9 cellular contexts compared by ENCODE assay signal in genomic region chr14:77140343-77140936, GRCh38. TPM values are rescaled to one million over a fixed set of nuclear protein-coding genes. Genes with fewer than 3 reads are reported as not detected.
A peak's percentile ranks its signal among the peaks of the same experiment; 100 is the strongest.
DNase-seq lines count a peak whose midpoint lies in the region; ATAC-seq and TF ChIP-seq lines count a peak whose summit lies in the region.
"Had no signal": no experiment of that assay in that cellular context is flagged by ENCODE, and none has a peak within 500 bp of the region (broad histone marks: within the 10 kb centered on the region; RNA-seq: fewer than 3 reads in every experiment).

No MANE protein-coding gene starts in this region.

- POLR2A ChIA-PET in SK-N-SH (lab: Yijun Ruan, JAX) = no interaction called here

- no peaks in the 10 kb centered on the region for H3K36me3 ChIP-seq in SK-N-SH (replicated peaks in 1 of 2; ENCODE audit: control insufficient read depth in 1 of 2, insufficient read depth in 2 of 2, low read length in 1 of 2)

- no peak for DNase-seq in SK-N-SH
- DNase-seq in NCI-H2227 (lab: John Stamatoyannopoulos, UW; ENCODE audit: unreplicated experiment) = peak; percentile 54
- DNase-seq in endothelial cell (ENCODE audit: low spot score) = no peak
- DNase-seq in stimulated activated effector memory CD8-positive, alpha-beta T cell treated with anti-CD3 and anti-CD28 coated beads, Interleukin-12 subunit alpha, Interleukin-12 subunit beta, amount 100 ng/mL, for 72 hours (ENCODE audit: low spot score in 2 of 2) = no peak
- DNase-seq in SKM-1 (lab: John Stamatoyannopoulos, UW; ENCODE audit: unreplicated experiment) = no peak
- no peak for DNase-seq in AML-193 (lab: John Stamatoyannopoulos, UW)

- H3K27me3 ChIP-seq in SK-N-SH (ENCODE audit: insufficient read depth) = peaks cover 40% of the 10 kb centered on the region

- H3K4me1 ChIP-seq in SK-N-SH (ENCODE audit: control insufficient read depth in 1 of 2, insufficient read depth in 2 of 2, low read depth in 1 of 2, low read length in 1 of 2) = peaks cover 0 to 29% of the 10 kb centered on the region in 2 experiments; a peak in 3 of 4 replicates

- 4% methylated on average over 18 of the region's 41 CpGs for WGBS in SK-N-SH (ENCODE audit: low lambda C conversion rate)

- H3F3A ChIP-seq in SK-N-SH (replicated peaks; ENCODE audit: insufficient read depth) = no peaks in the 10 kb centered on the region

- no peaks in the 10 kb centered on the region for H3K79me2 ChIP-seq in SK-N-SH (ENCODE audit: insufficient read depth)

- no peak for TF ChIP-seq RAD21 in SK-N-SH (IDR thresholded peaks at IDR 0.05; ENCODE audit: low read length)

- peaks cover 23% of the 10 kb centered on the region for H3K4me1 Mint-ChIP-seq in endothelial cell (ENCODE audit: unreplicated experiment)
- peaks cover 24% of the 10 kb centered on the region for H3K4me1 Mint-ChIP-seq in stimulated activated effector memory CD8-positive, alpha-beta T cell treated with anti-CD3 and anti-CD28 coated beads, Interleukin-12 subunit alpha, Interleukin-12 subunit beta, amount 100 ng/mL, for 72 hours

- H4K20me1 ChIP-seq in SK-N-SH (ENCODE audit: insufficient read depth) = no peaks in the 10 kb centered on the region

- H3K4me3 ChIP-seq in SK-N-SH (ENCODE audit: low read depth in 2 of 2, low read length in 1 of 2) = peak overlapping the region; percentile 50 to 62

- H3K27me3 Mint-ChIP-seq in endothelial cell (ENCODE audit: unreplicated experiment) = peaks cover 9% of the 10 kb centered on the region

- no peak for TF ChIP-seq CTCF in SK-N-SH (IDR thresholded peaks at IDR 0.05)
- no peak for TF ChIP-seq CTCF in endothelial cell (IDR thresholded peaks at IDR 0.05; ENCODE audit: unreplicated experiment)

- CTCF ChIA-PET in SK-N-SH (lab: Yijun Ruan, JAX) = interaction anchor here (0.6 to 11.6 kb wide), 31 partner anchors 8 to 268 kb away, joined by 3 to 129 read pairs (median 5); partner anchors contain the start of genes GSTZ1 and POMT2

- H3K4me3 Mint-ChIP-seq in endothelial cell (ENCODE audit: unreplicated experiment) = peak overlapping the region; percentile 89
- peak overlapping the region; percentile 50 for H3K4me3 Mint-ChIP-seq in stimulated activated effector memory CD8-positive, alpha-beta T cell treated with anti-CD3 and anti-CD28 coated beads, Interleukin-12 subunit alpha, Interleukin-12 subunit beta, amount 100 ng/mL, for 72 hours

- no peak for TF ChIP-seq EP300 in SK-N-SH (IDR thresholded peaks at IDR 0.05; ENCODE audit: borderline replicate concordance in 1 of 2, low read depth in 1 of 2, low read length in 1 of 2)

- no peak overlapping the region for H3K9ac ChIP-seq in SK-N-SH

- no peaks in the 10 kb centered on the region for H3K9me2 ChIP-seq in SK-N-SH

- no peak overlapping the region for H3K27ac Mint-ChIP-seq in endothelial cell (ENCODE audit: unreplicated experiment)
- H3K27ac Mint-ChIP-seq in stimulated activated effector memory CD8-positive, alpha-beta T cell treated with anti-CD3 and anti-CD28 coated beads, Interleukin-12 subunit alpha, Interleukin-12 subunit beta, amount 100 ng/mL, for 72 hours = no peak overlapping the region

- peak overlapping the region; percentile 95 for H3K4me2 ChIP-seq in SK-N-SH

- H2AFZ ChIP-seq in SK-N-SH (ENCODE audit: low read depth) = 0 out of 2 replicates have a peak overlapping the region, but pooled peaks have one; percentile 6

- H3K27ac ChIP-seq in SK-N-SH (ENCODE audit: low read depth in 2 of 2, low read length in 1 of 2) = no peak overlapping the region
- H3K27ac ChIP-seq: epithelial cell of prostate had no signal

- no peaks in the 10 kb centered on the region for H3K36me3 Mint-ChIP-seq in endothelial cell (ENCODE audit: low read depth, unreplicated experiment)
- no peaks in the 10 kb centered on the region for H3K36me3 Mint-ChIP-seq in stimulated activated effector memory CD8-positive, alpha-beta T cell treated with anti-CD3 and anti-CD28 coated beads, Interleukin-12 subunit alpha, Interleukin-12 subunit beta, amount 100 ng/mL, for 72 hours

- no peaks in the 10 kb centered on the region for H3K9me3 Mint-ChIP-seq in endothelial cell (ENCODE audit: unreplicated experiment)
- no peaks in the 10 kb centered on the region for H3K9me3 Mint-ChIP-seq in stimulated activated effector memory CD8-positive, alpha-beta T cell treated with anti-CD3 and anti-CD28 coated beads, Interleukin-12 subunit alpha, Interleukin-12 subunit beta, amount 100 ng/mL, for 72 hours

- no peak for ATAC-seq in SK-N-SH treated with all-trans-retinoic acid at 6 μM for 48 hours
- ATAC-seq in stimulated activated effector memory CD8-positive, alpha-beta T cell treated with anti-CD3 and anti-CD28 coated beads, Interleukin-12 subunit alpha, Interleukin-12 subunit beta, amount 100 ng/mL, for 72 hours = no peak
- no peak for ATAC-seq in HG03175 (IDR thresholded peaks at IDR 0.05; ENCODE audit: unreplicated experiment)

- no peaks in the 10 kb centered on the region for H3K9me3 ChIP-seq in SK-N-SH

TF ChIP-seq in SK-N-SH, 30 proteins besides CTCF, POLR2A, EP300 and RAD21:
- TF ChIP-seq MEF2A (IDR thresholded peaks at IDR 0.05; ENCODE audit: borderline replicate concordance, low read depth) (no peak), POLR2AphosphoS5 (IDR thresholded peaks at IDR 0.05; ENCODE audit: low read depth, low read length) (no peak), TAF1 (IDR thresholded peaks at IDR 0.05; ENCODE audit: borderline replicate concordance, low read depth, low read length) (no peak), RXRA (IDR thresholded peaks at IDR 0.05; ENCODE audit: borderline replicate concordance, low read depth) (no peak), MXI1 (IDR thresholded peaks at IDR 0.05; ENCODE audit: low read depth, low read length) (no peak), MAX (IDR thresholded peaks at IDR 0.05; ENCODE audit: low read depth) (no peak), GABPA (IDR thresholded peaks at IDR 0.05; ENCODE audit: low read depth) (no peak), TCF12 (IDR thresholded peaks at IDR 0.05) (no peak), FOXM1 (IDR thresholded peaks at IDR 0.05; ENCODE audit: low read depth) (no peak)

TF ChIP-seq in SK-N-SH treated with all-trans-retinoic acid at 6 μM for 48 hours, 23 proteins besides CTCF, POLR2A, EP300 and RAD21:
- TF ChIP-seq CSDC2 (CRISPR knock-in tag; IDR thresholded peaks at IDR 0.05) (no peak), ZNF8 (CRISPR knock-in tag; IDR thresholded peaks at IDR 0.05) (no peak), ZNF565 (CRISPR knock-in tag; conservative IDR thresholded peaks at IDR 0.05; ENCODE audit: low read depth) (no peak), SNAI2 (CRISPR knock-in tag; IDR thresholded peaks at IDR 0.05) (no peak), GLIS3 (CRISPR knock-in tag; IDR thresholded peaks at IDR 0.05) (no peak), POU6F1 (CRISPR knock-in tag; IDR thresholded peaks at IDR 0.05; ENCODE audit: borderline replicate concordance, low read depth) (no peak), ARNTL (CRISPR knock-in tag; IDR thresholded peaks at IDR 0.05; ENCODE audit: borderline replicate concordance, low read depth) (no peak), ZFP3 (CRISPR knock-in tag; IDR thresholded peaks at IDR 0.05) (no peak), RARB (CRISPR knock-in tag; IDR thresholded peaks at IDR 0.05) (no peak), ISL1 (CRISPR knock-in tag; IDR thresholded peaks at IDR 0.05) (no peak)

RNA-seq across cellular contexts. Expression of gene ZDHHC22, which starts 1.2 kb away (rescaled TPM):
- 0.03 TPM in 1 of 2 replicates, not detected in the other for polyA plus RNA-seq in SK-N-SH (2012; rRNA removed)
- polyA plus RNA-seq in SK-N-SH (2012; cell fraction: cytosol; rRNA removed) = 0.05 and 0.07 TPM in 2 replicates
- polyA plus RNA-seq in SK-N-SH (2012; cell fraction: nucleus; rRNA removed) = not detected in 2 replicates
- total RNA-seq in endothelial cell (ENCODE audit: unreplicated experiment) = 12.0 TPM

RNA-seq across cellular contexts. Expression of gene TMEM63C, which starts 41.2 kb away (rescaled TPM):
- 0.25 and 0.52 TPM in 2 replicates for polyA plus RNA-seq in SK-N-SH (2012; rRNA removed)
- 0.31 and 0.37 TPM in 2 replicates for polyA plus RNA-seq in SK-N-SH (2012; cell fraction: cytosol; rRNA removed)
- polyA plus RNA-seq in SK-N-SH (2012; cell fraction: nucleus; rRNA removed) = 0.40 and 0.77 TPM in 2 replicates
- 6.6 TPM for total RNA-seq in endothelial cell (ENCODE audit: unreplicated experiment)

RNA-seq across cellular contexts. Expression of gene CIPC, which starts 42.4 kb away (rescaled TPM):
- polyA plus RNA-seq in SK-N-SH (2012; rRNA removed) = 6.5 and 9.6 TPM in 2 replicates
- polyA plus RNA-seq in SK-N-SH (2012; cell fraction: cytosol; rRNA removed) = 8.0 and 8.5 TPM in 2 replicates
- 8.3 and 10.3 TPM in 2 replicates for polyA plus RNA-seq in SK-N-SH (2012; cell fraction: nucleus; rRNA removed)
- 42.4 TPM for total RNA-seq in endothelial cell (ENCODE audit: unreplicated experiment)
